17 cellular contexts compared by ENCODE assay signal in genomic region chr6:11412616-11413015, GRCh38.
DNase-seq lines count a peak whose midpoint lies in the region; ATAC-seq and TF ChIP-seq lines count a peak whose summit lies in the region.
"Had no signal": no experiment of that assay in that cellular context is flagged by ENCODE, and none has a peak within 500 bp of the region (broad histone marks: within the 10 kb centered on the region; RNA-seq: fewer than 3 reads in every experiment).

No MANE protein-coding gene starts in this region.

- peaks cover 3% of the 10 kb centered on the region for H3K9me3 Mint-ChIP-seq in activated CD4-positive, alpha-beta T cell treated with anti-CD3 and anti-CD28 coated beads for 36 hours (ENCODE audit: low read depth)
- H3K9me3 Mint-ChIP-seq in activated naive CD8-positive, alpha-beta T cell treated with anti-CD3 and anti-CD28 coated beads, Interleukin-2, amount 50 U/mL, for 24 hours = peaks cover 6% of the 10 kb centered on the region
- no peaks in the 10 kb centered on the region for H3K9me3 Mint-ChIP-seq in stimulated activated naive CD8-positive, alpha-beta T cell treated with anti-CD3 and anti-CD28 coated beads, Interleukin-15, Interleukin-2, amounts not matched to agents 100 ng/mL and 50 ng/mL, for 24 hours
- H3K9me3 Mint-ChIP-seq: activated T-cell treated with anti-CD3 and anti-CD28 coated beads, Interleukin-2, amount 50 U/mL, for 4 hours; CD4-positive, alpha-beta T cell had no signal

- no peaks in the 10 kb centered on the region for H3K79me2 ChIP-seq in OCI-LY7 (ENCODE audit: insufficient read depth, low read depth, low read length)

- H3K27ac ChIP-seq in OCI-LY7 (ENCODE audit: low read depth, low read length, poor library complexity, severe bottlenecking) = no peak overlapping the region
- H3K27ac ChIP-seq: thyroid gland had no signal

- ATAC-seq in activated CD4-positive, alpha-beta T cell treated with anti-CD3 and anti-CD28 coated beads for 36 hours = peak; percentile 34
- peak; percentile 42 for ATAC-seq in activated naive CD8-positive, alpha-beta T cell treated with anti-CD3 and anti-CD28 coated beads, Interleukin-2, amount 50 U/mL, for 24 hours
- no peak for ATAC-seq in HG03097 (IDR thresholded peaks at IDR 0.05; ENCODE audit: low FRiP score, unreplicated experiment)
- ATAC-seq: A549, Panc1 had no signal

- no peaks in the 10 kb centered on the region for H3K9me2 ChIP-seq in OCI-LY7 (ENCODE audit: insufficient read depth, low read length)

- TF ChIP-seq CTCF in OCI-LY7 (conservative IDR thresholded peaks at IDR 0.05; ENCODE audit: low read length) (no peak), GM13976 (IDR thresholded peaks at IDR 0.05; ENCODE audit: borderline replicate concordance, control extremely low read depth, extremely low read depth, insufficient read depth, missing control alignments) (no peak)

- POLR2A ChIA-PET in activated CD4-positive, alpha-beta T cell treated with anti-CD3 and anti-CD28 coated beads for 36 hours (lab: Charles Lee) = interaction anchor here (0.7 to 1.7 kb wide), 2 partner anchors 59 to 136 kb away, joined by 3 to 4 read pairs; no protein-coding TSS in a partner anchor
- POLR2A ChIA-PET in OCI-LY7 (lab: Charles Lee) = interaction anchor here (1.0 to 1.5 kb wide), 5 partner anchors 8 to 83 kb away, joined by 3 to 4 read pairs (median 3); no protein-coding TSS in a partner anchor

- intact Hi-C loops in activated CD4-positive, alpha-beta T cell treated with anti-CD3 and anti-CD28 coated beads for 36 hours (cut with DNase I, micrococcal nuclease) = loop anchor here (1.0 to 5.0 kb wide), 10 partner anchors 30 to 188 kb away; partner anchors contain the start of gene NEDD9 (in 1 of the 2)
- intact Hi-C loops in OCI-LY7 (cut with micrococcal nuclease; ENCODE audit: unreplicated experiment) = loop anchor here (1.0 kb wide), 1 partner anchor 49 kb away; no protein-coding TSS in a partner anchor

- CTCF ChIA-PET in activated CD4-positive, alpha-beta T cell treated with anti-CD3 and anti-CD28 coated beads for 36 hours (lab: Charles Lee) = interaction anchor here (0.9 to 1.3 kb wide), 2 partner anchors 46 to 82 kb away, joined by 3 to 4 read pairs; no protein-coding TSS in a partner anchor
- CTCF ChIA-PET in OCI-LY7 (lab: Charles Lee; ENCODE audit: unreplicated experiment) = interaction anchor here (0.6 kb wide), 1 partner anchor 16 kb away, joined by 3 read pairs; no protein-coding TSS in a partner anchor

- H3K4me3 Mint-ChIP-seq in activated CD4-positive, alpha-beta T cell treated with anti-CD3 and anti-CD28 coated beads for 36 hours = no peak overlapping the region
- peak overlapping the region; percentile 18 for H3K4me3 Mint-ChIP-seq in activated naive CD8-positive, alpha-beta T cell treated with anti-CD3 and anti-CD28 coated beads, Interleukin-2, amount 50 U/mL, for 24 hours
- H3K4me3 Mint-ChIP-seq in stimulated activated naive CD8-positive, alpha-beta T cell treated with anti-CD3 and anti-CD28 coated beads, Interleukin-15, Interleukin-2, amounts not matched to agents 100 ng/mL and 50 ng/mL, for 24 hours = no peak overlapping the region
- H3K4me3 Mint-ChIP-seq: activated B cell treated with CpG ODN at 0.5 μM for 24 hours; activated T-cell treated with anti-CD3 and anti-CD28 coated beads, Interleukin-2, amount 50 U/mL, for 4 hours; CD4-positive, alpha-beta T cell had no signal

- H3K4me1 ChIP-seq in OCI-LY7 (ENCODE audit: insufficient read depth, low read length, poor library complexity, severe bottlenecking) = peaks cover 13% of the 10 kb centered on the region

- H3K27me3 Mint-ChIP-seq in activated CD4-positive, alpha-beta T cell treated with anti-CD3 and anti-CD28 coated beads for 36 hours = no peaks in the 10 kb centered on the region
- no peaks in the 10 kb centered on the region for H3K27me3 Mint-ChIP-seq in activated naive CD8-positive, alpha-beta T cell treated with anti-CD3 and anti-CD28 coated beads, Interleukin-2, amount 50 U/mL, for 24 hours
- H3K27me3 Mint-ChIP-seq in stimulated activated naive CD8-positive, alpha-beta T cell treated with anti-CD3 and anti-CD28 coated beads, Interleukin-15, Interleukin-2, amounts not matched to agents 100 ng/mL and 50 ng/mL, for 24 hours = peaks cover 3% of the 10 kb centered on the region
- H3K27me3 Mint-ChIP-seq: activated B cell treated with CpG ODN at 0.5 μM for 24 hours; CD4-positive, alpha-beta T cell had no signal

- DNase-seq in activated CD4-positive, alpha-beta T cell treated with anti-CD3 and anti-CD28 coated beads for 36 hours = no peak
- no peak for DNase-seq in activated CD4-positive, alpha-beta T cell treated with anti-CD3 and anti-CD28 coated beads for 4 hours
- DNase-seq in OCI-LY7 (ENCODE audit: low spot score) (no peak), medulla oblongata (ENCODE audit: extremely low spot score) (no peak), GM13976 (ENCODE audit: low spot score) (no peak)
- no peak for DNase-seq in activated naive CD8-positive, alpha-beta T cell treated with anti-CD3 and anti-CD28 coated beads, Interleukin-2, amount 50 U/mL, for 24 hours
- DNase-seq: activated B cell treated with CpG ODN at 0.5 μM for 24 hours; activated T-cell treated with anti-CD3 and anti-CD28 coated beads, Interleukin-2, amount 50 U/mL, for 4 hours; CD4-positive, alpha-beta T cell; cortex of kidney; GOT3; NCI-H526; thyroid gland had no signal

- peaks cover 52% of the 10 kb centered on the region for H3K4me1 Mint-ChIP-seq in activated CD4-positive, alpha-beta T cell treated with anti-CD3 and anti-CD28 coated beads for 36 hours
- peaks cover 67% of the 10 kb centered on the region for H3K4me1 Mint-ChIP-seq in activated naive CD8-positive, alpha-beta T cell treated with anti-CD3 and anti-CD28 coated beads, Interleukin-2, amount 50 U/mL, for 24 hours
- peaks cover 62% of the 10 kb centered on the region for H3K4me1 Mint-ChIP-seq in stimulated activated naive CD8-positive, alpha-beta T cell treated with anti-CD3 and anti-CD28 coated beads, Interleukin-15, Interleukin-2, amounts not matched to agents 100 ng/mL and 50 ng/mL, for 24 hours (ENCODE audit: low read depth)

- H2AFZ ChIP-seq in OCI-LY7 (ENCODE audit: low read length) = peak overlapping the region; percentile 47; the same call in 1 of the 2 replicates

- no peaks in the 10 kb centered on the region; the same call in 1 of the 2 replicates for H3K9me3 ChIP-seq in OCI-LY7 (ENCODE audit: low read length)
- H3K9me3 ChIP-seq: A549, thyroid gland had no signal

- no peaks in the 10 kb centered on the region for H3K36me3 ChIP-seq in OCI-LY7 (ENCODE audit: insufficient read depth, low read length)
- H3K36me3 ChIP-seq: thyroid gland had no signal

- H3K36me3 Mint-ChIP-seq in activated CD4-positive, alpha-beta T cell treated with anti-CD3 and anti-CD28 coated beads for 36 hours (ENCODE audit: low read depth) = no peaks in the 10 kb centered on the region
- no peaks in the 10 kb centered on the region for H3K36me3 Mint-ChIP-seq in activated naive CD8-positive, alpha-beta T cell treated with anti-CD3 and anti-CD28 coated beads, Interleukin-2, amount 50 U/mL, for 24 hours (ENCODE audit: low read depth)
- peaks cover 1% of the 10 kb centered on the region for H3K36me3 Mint-ChIP-seq in stimulated activated naive CD8-positive, alpha-beta T cell treated with anti-CD3 and anti-CD28 coated beads, Interleukin-15, Interleukin-2, amounts not matched to agents 100 ng/mL and 50 ng/mL, for 24 hours (ENCODE audit: low read depth)

- no peak overlapping the region for H3K4me3 ChIP-seq in OCI-LY7 (ENCODE audit: low read depth, low read length, poor library complexity, severe bottlenecking)
- H3K4me3 ChIP-seq: A549, thyroid gland had no signal

- H3K27ac Mint-ChIP-seq in activated CD4-positive, alpha-beta T cell treated with anti-CD3 and anti-CD28 coated beads for 36 hours = peak overlapping the region; percentile 51
- peak overlapping the region; percentile 75 for H3K27ac Mint-ChIP-seq in activated naive CD8-positive, alpha-beta T cell treated with anti-CD3 and anti-CD28 coated beads, Interleukin-2, amount 50 U/mL, for 24 hours
- peak overlapping the region; percentile 84 for H3K27ac Mint-ChIP-seq in stimulated activated naive CD8-positive, alpha-beta T cell treated with anti-CD3 and anti-CD28 coated beads, Interleukin-15, Interleukin-2, amounts not matched to agents 100 ng/mL and 50 ng/mL, for 24 hours
- H3K27ac Mint-ChIP-seq: activated B cell treated with CpG ODN at 0.5 μM for 24 hours; CD4-positive, alpha-beta T cell had no signal

- H4K20me1 ChIP-seq in OCI-LY7 (ENCODE audit: insufficient read depth, low read length) = no peaks in the 10 kb centered on the region

- BruUV-seq in OCI-LY7 (replicated peaks; lab: Mats Ljungman, UMichigan) = no TSS peak

- H3K4me2 ChIP-seq in OCI-LY7 (ENCODE audit: low read length) = no peak overlapping the region
- H3K4me2 ChIP-seq: A549 had no signal

- in situ Hi-C loops in GM13976 (cut with MboI; ENCODE audit: low sequenced_read_pairs, unreplicated experiment) = no loop called here
